In the genomic region with DNA sequence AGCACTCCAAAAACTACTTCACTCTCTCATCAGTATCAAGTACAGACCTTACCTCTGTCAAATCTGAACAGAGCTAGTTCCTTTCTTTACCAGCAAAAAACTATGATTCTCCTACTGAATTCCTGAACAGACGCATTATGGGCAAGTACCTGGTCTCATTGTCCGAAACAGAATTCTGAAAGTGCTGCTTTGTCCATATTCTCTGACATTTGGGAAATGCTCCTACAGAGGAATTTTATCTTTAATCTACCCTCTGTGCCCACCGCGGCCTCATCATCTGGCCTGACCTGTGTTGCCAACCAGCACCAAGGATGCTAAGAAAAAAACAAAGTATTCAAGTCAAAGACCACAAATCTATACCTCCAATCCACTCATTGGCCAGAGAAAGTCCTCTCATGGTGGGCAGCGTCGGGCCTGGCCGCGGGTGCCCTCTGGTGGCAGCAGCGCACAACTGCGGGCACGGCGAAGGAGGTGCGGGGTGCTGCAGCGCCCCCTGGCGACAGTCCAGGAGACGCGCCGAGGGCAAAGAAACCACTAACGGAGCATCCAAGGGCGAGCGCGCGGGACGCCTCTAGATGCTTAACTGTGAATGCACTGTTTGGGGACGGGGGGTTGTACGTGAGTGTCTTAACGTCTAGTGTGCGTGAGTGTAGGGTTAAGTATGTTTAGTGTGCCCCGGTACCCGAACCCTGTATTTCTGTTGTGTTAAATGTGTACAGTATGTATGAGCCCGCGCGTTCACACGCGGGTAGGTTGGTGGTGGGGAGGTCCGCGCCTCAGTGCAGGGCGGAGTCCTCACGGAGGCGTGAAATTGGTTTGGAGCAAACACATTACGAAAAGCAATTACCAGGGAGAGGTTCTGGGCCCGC, we compare ENCODE assay signal across 9 cellular contexts. TPM values are rescaled to one million over a fixed set of nuclear protein-coding genes. Genes with fewer than 3 reads are reported as not detected.
DNase-seq lines count a peak whose midpoint lies in the region; ATAC-seq, FAIRE-seq and TF ChIP-seq lines count a peak whose summit lies in the region.
"Had no signal": no experiment of that assay in that cellular context is flagged by ENCODE, and none has a peak within 500 bp of the region (broad histone marks: within the 10 kb centered on the region; RNA-seq: fewer than 3 reads in every experiment).

No MANE protein-coding gene starts in this region.

- H3K36me3 Mint-ChIP-seq in CD4-positive, alpha-beta T cell (ENCODE audit: low read depth) = no peaks in the 10 kb centered on the region
- H3K36me3 Mint-ChIP-seq in activated T-cell treated with anti-CD3 and anti-CD28 coated beads, Interleukin-2, amount 50 U/mL, for 72 hours (ENCODE audit: insufficient read depth in 2 of 2) = no peaks in the 10 kb centered on the region
- H3K36me3 Mint-ChIP-seq: activated naive CD4-positive, alpha-beta T cell treated with anti-CD3 and anti-CD28 coated beads, Interleukin-2, amount 50 U/mL, for 24 hours had no signal

- DNase-seq in CD4-positive, alpha-beta T cell = peak; percentile 58 to 83 (median 74)
- peak; percentile 76 for DNase-seq in HTR-8/SVneo (ENCODE audit: insufficient read length, low spot score)
- peak; percentile 81 for DNase-seq in RKO (ENCODE audit: low spot score)
- peak; percentile 80 to 88 for DNase-seq in activated T-cell treated with anti-CD3 and anti-CD28 coated beads, Interleukin-2, amount 50 U/mL, for 72 hours
- DNase-seq in fibroblast of pulmonary artery (ENCODE audit: low read depth) = peak; percentile 68
- DNase-seq in occipital lobe (lab: John Stamatoyannopoulos, UW) = peak; percentile 62
- peak; percentile 84 to 86 for DNase-seq in suprapubic skin (ENCODE audit: low spot score in 2 of 2)

- no peaks in the 10 kb centered on the region for H3K36me3 ChIP-seq in suprapubic skin

- H3K27ac Mint-ChIP-seq in CD4-positive, alpha-beta T cell = no peak overlapping the region
- no peak overlapping the region for H3K27ac Mint-ChIP-seq in activated T-cell treated with anti-CD3 and anti-CD28 coated beads, Interleukin-2, amount 50 U/mL, for 72 hours

- no peak for TF ChIP-seq POLR2A in suprapubic skin (IDR thresholded peaks at IDR 0.05)

- no peak for TF ChIP-seq EP300 in suprapubic skin (IDR thresholded peaks at IDR 0.05)

- TF ChIP-seq CTCF in CD4-positive, alpha-beta T cell (IDR thresholded peaks at IDR 0.05) = peak; percentile 100
- TF ChIP-seq CTCF in fibroblast of pulmonary artery (IDR thresholded peaks at IDR 0.05; ENCODE audit: low read length, missing control alignments) (no peak), suprapubic skin (IDR thresholded peaks at IDR 0.05) (peak; percentile 100)

- peak; percentile 86 for ATAC-seq in CD4-positive, alpha-beta T cell (ENCODE audit: poor library complexity)
- peak; percentile 70 for ATAC-seq in GM19324 (IDR thresholded peaks at IDR 0.05; ENCODE audit: low FRiP score, unreplicated experiment)
- peak; percentile 53 to 61 for ATAC-seq in activated T-cell treated with anti-CD3 and anti-CD28 coated beads, Interleukin-2, amount 50 U/mL, for 72 hours (replicated peaks in 1 of 2)

- peaks cover 7% of the 10 kb centered on the region for H3K4me1 Mint-ChIP-seq in CD4-positive, alpha-beta T cell (ENCODE audit: low read depth)
- H3K4me1 Mint-ChIP-seq in activated T-cell treated with anti-CD3 and anti-CD28 coated beads, Interleukin-2, amount 50 U/mL, for 72 hours (ENCODE audit: low read depth) = peaks cover 7% of the 10 kb centered on the region

- peak; percentile 20 for FAIRE-seq in HTR-8/SVneo (lab: Jason Lieb, UNC)

- H3K9me3 ChIP-seq in CD4-positive, alpha-beta T cell (ENCODE audit: control insufficient read depth, low read length) = no peaks in the 10 kb centered on the region
- H3K9me3 ChIP-seq in suprapubic skin = no peaks in the 10 kb centered on the region

- H3K4me3 ChIP-seq in fibroblast of pulmonary artery (replicated peaks; ENCODE audit: low read depth, low read length) = no peak overlapping the region
- H3K4me3 ChIP-seq in suprapubic skin = no peak overlapping the region

- WGBS in suprapubic skin = 20% methylated on average over 42 of the region's 42 CpGs

- CTCF ChIA-PET in CD4-positive, alpha-beta T cell (lab: Charles Lee) = interaction anchor here (0.9 to 1.0 kb wide), 2 partner anchors 10 to 15 kb away, joined by 4 read pairs; no protein-coding TSS in a partner anchor

- H3K4me3 Mint-ChIP-seq in CD4-positive, alpha-beta T cell = no peak overlapping the region
- no peak overlapping the region for H3K4me3 Mint-ChIP-seq in activated T-cell treated with anti-CD3 and anti-CD28 coated beads, Interleukin-2, amount 50 U/mL, for 72 hours
- H3K4me3 Mint-ChIP-seq: activated naive CD4-positive, alpha-beta T cell treated with anti-CD3 and anti-CD28 coated beads, Interleukin-2, amount 50 U/mL, for 24 hours had no signal

- peaks cover 8% of the 10 kb centered on the region for H3K4me1 ChIP-seq in suprapubic skin

- no peak overlapping the region for H3K27ac ChIP-seq in CD4-positive, alpha-beta T cell (ENCODE audit: low read depth, low read length)
- H3K27ac ChIP-seq in suprapubic skin = no peak overlapping the region

- peaks cover 21% of the 10 kb centered on the region for H3K27me3 ChIP-seq in CD4-positive, alpha-beta T cell (ENCODE audit: control insufficient read depth, insufficient read depth, low read length)
- peaks cover 70% of the 10 kb centered on the region for H3K27me3 ChIP-seq in suprapubic skin

- intact Hi-C loops in CD4-positive, alpha-beta T cell (cut with DNase I, micrococcal nuclease) = loop anchor here (1.0 to 10.0 kb wide), 3 partner anchors 48 to 888 kb away; no protein-coding TSS in a partner anchor

- peaks cover 64% of the 10 kb centered on the region for H3K27me3 Mint-ChIP-seq in CD4-positive, alpha-beta T cell
- peaks cover 61% of the 10 kb centered on the region for H3K27me3 Mint-ChIP-seq in activated T-cell treated with anti-CD3 and anti-CD28 coated beads, Interleukin-2, amount 50 U/mL, for 72 hours (ENCODE audit: low read depth)

- H3K9me3 Mint-ChIP-seq in CD4-positive, alpha-beta T cell = no peaks in the 10 kb centered on the region
- H3K9me3 Mint-ChIP-seq in activated T-cell treated with anti-CD3 and anti-CD28 coated beads, Interleukin-2, amount 50 U/mL, for 72 hours = no peaks in the 10 kb centered on the region
- H3K9me3 Mint-ChIP-seq: activated naive CD4-positive, alpha-beta T cell treated with anti-CD3 and anti-CD28 coated beads, Interleukin-2, amount 50 U/mL, for 24 hours had no signal

- POLR2A ChIA-PET in CD4-positive, alpha-beta T cell (lab: Charles Lee) = no interaction called here

RNA-seq across cellular contexts. Expression of gene GBX1, which starts 5.0 kb away (rescaled TPM):
- total RNA-seq in CD4-positive, alpha-beta T cell = not detected
- total RNA-seq in activated T-cell treated with anti-CD3 and anti-CD28 coated beads, Interleukin-2, amount 50 U/mL, for 72 hours = not detected
- total RNA-seq in occipital lobe = not detected
- total RNA-seq in suprapubic skin = not detected

RNA-seq across cellular contexts. Expression of gene ASB10, which starts 14.5 kb away (rescaled TPM):
- total RNA-seq in CD4-positive, alpha-beta T cell = not detected
- not detected for total RNA-seq in activated T-cell treated with anti-CD3 and anti-CD28 coated beads, Interleukin-2, amount 50 U/mL, for 72 hours
- total RNA-seq in occipital lobe = not detected
- total RNA-seq in suprapubic skin = not detected

RNA-seq across cellular contexts. Expression of gene H2BK1, which starts 37.8 kb away (rescaled TPM):
- total RNA-seq in CD4-positive, alpha-beta T cell = not detected
- total RNA-seq in activated T-cell treated with anti-CD3 and anti-CD28 coated beads, Interleukin-2, amount 50 U/mL, for 72 hours = 1 to 10 TPM; 3.4 to 4.4 TPM
- total RNA-seq in occipital lobe = not detected
- not detected for total RNA-seq in suprapubic skin

RNA-seq across cellular contexts. Expression of gene ABCF2, which starts 54.5 kb away (rescaled TPM):
- 10 to 100 TPM; 12.3 to 13.2 TPM for total RNA-seq in CD4-positive, alpha-beta T cell
- 10 to 100 TPM; 29.7 to 31.9 TPM for total RNA-seq in activated T-cell treated with anti-CD3 and anti-CD28 coated beads, Interleukin-2, amount 50 U/mL, for 72 hours
- total RNA-seq in occipital lobe (29.5 TPM), suprapubic skin (10 to 100 TPM; 25.3 to 96.5 (median 40.1) TPM)

RNA-seq across cellular contexts. Expression of gene CHPF2, which starts 59.8 kb away (rescaled TPM):
- total RNA-seq in CD4-positive, alpha-beta T cell = 10 to 100 TPM; 29.6 to 30.5 TPM
- total RNA-seq in activated T-cell treated with anti-CD3 and anti-CD28 coated beads, Interleukin-2, amount 50 U/mL, for 72 hours = 10 to 100 TPM; 30.3 to 42.1 TPM
- total RNA-seq in occipital lobe = 19.0 TPM
- total RNA-seq in suprapubic skin = 10 to 100 TPM; 21.5 to 28.6 (median 25.4) TPM
